ENCODE assay signal across 12 cellular contexts in genomic region chr12:50581226-50582184, GRCh38.
DNase-seq lines count a peak whose midpoint lies in the region; ATAC-seq and TF ChIP-seq lines count a peak whose summit lies in the region.
"Had no signal": no experiment of that assay in that cellular context is flagged by ENCODE, and none has a peak within 500 bp of the region (broad histone marks: within the 10 kb centered on the region; RNA-seq: fewer than 3 reads in every experiment).

No MANE protein-coding gene starts in this region.

- no peak for ATAC-seq in WTC11
- no peak for ATAC-seq in HG03025 (IDR thresholded peaks at IDR 0.05; ENCODE audit: low FRiP score, unreplicated experiment)

- POLR2A ChIA-PET in WTC11 (lab: Charles Lee), result no interaction called here

- DNase-seq in activated T-cell treated with anti-CD3 and anti-CD28 coated beads, Interleukin-2, amount 50 U/mL, for 24 hours, result no peak
- DNase-seq in activated T-cell treated with anti-CD3 and anti-CD28 coated beads, Interleukin-2, amount 50 U/mL, for 1 hour, result no peak
- DNase-seq in WTC11 (ENCODE audit: low spot score), result no peak
- peak; percentile 9 for DNase-seq in kidney glomerular epithelial cell (lab: John Stamatoyannopoulos, UW)
- no peak for DNase-seq in cortex of kidney (lab: John Stamatoyannopoulos, UW)
- no peak for DNase-seq in nucleus accumbens (lab: John Stamatoyannopoulos, UW)
- DNase-seq: activated CD4-positive, alpha-beta T cell treated with anti-CD3 and anti-CD28 coated beads for 1 hour; anterior cingulate cortex; hypothalamus; Karpas-422 had no signal

- H3K4me1 ChIP-seq in thymus (ENCODE audit: control insufficient read depth, insufficient read depth, low read length), result no peaks in the 10 kb centered on the region

- no peaks in the 10 kb centered on the region for H3K9me3 Mint-ChIP-seq in activated T-cell treated with anti-CD3 and anti-CD28 coated beads, Interleukin-2, amount 50 U/mL, for 24 hours
- no peaks in the 10 kb centered on the region for H3K9me3 Mint-ChIP-seq in WTC11

- peak overlapping the region; percentile 31 for H3K27ac ChIP-seq in thymus (ENCODE audit: low read depth)

- no peaks in the 10 kb centered on the region for H3K27me3 ChIP-seq in thymus (ENCODE audit: control insufficient read depth, insufficient read depth)

- CTCF ChIA-PET in WTC11 (lab: Charles Lee), result no interaction called here

- WGBS in thymus, result 97% methylated on average over 10 of the region's 10 CpGs

- no peaks in the 10 kb centered on the region for H3K36me3 ChIP-seq in thymus (ENCODE audit: control insufficient read depth, insufficient read depth)

- TF ChIP-seq CTCF in WTC11 (IDR thresholded peaks at IDR 0.05), result no peak

- H3K4me1 Mint-ChIP-seq in activated T-cell treated with anti-CD3 and anti-CD28 coated beads, Interleukin-2, amount 50 U/mL, for 24 hours (ENCODE audit: low read depth), result peaks cover 29% of the 10 kb centered on the region
- H3K4me1 Mint-ChIP-seq in WTC11, result peaks cover 19% of the 10 kb centered on the region

- no peak overlapping the region for H3K4me3 Mint-ChIP-seq in activated T-cell treated with anti-CD3 and anti-CD28 coated beads, Interleukin-2, amount 50 U/mL, for 24 hours
- H3K4me3 Mint-ChIP-seq in WTC11, result no peak overlapping the region

- H3K27ac Mint-ChIP-seq in activated T-cell treated with anti-CD3 and anti-CD28 coated beads, Interleukin-2, amount 50 U/mL, for 24 hours, result peak overlapping the region; percentile 47
- 0 out of 2 replicates have a peak overlapping the region, but pooled peaks have one; percentile 44 for H3K27ac Mint-ChIP-seq in WTC11

- H3K4me3 ChIP-seq in thymus (ENCODE audit: low read length), result no peak overlapping the region

- H3K27me3 Mint-ChIP-seq in activated T-cell treated with anti-CD3 and anti-CD28 coated beads, Interleukin-2, amount 50 U/mL, for 24 hours, result no peaks in the 10 kb centered on the region
- no peaks in the 10 kb centered on the region for H3K27me3 Mint-ChIP-seq in WTC11 (ENCODE audit: low read depth)

- no peaks in the 10 kb centered on the region for H3K9me3 ChIP-seq in thymus (ENCODE audit: control insufficient read depth)

- H3K36me3 Mint-ChIP-seq in activated T-cell treated with anti-CD3 and anti-CD28 coated beads, Interleukin-2, amount 50 U/mL, for 24 hours (ENCODE audit: low read depth), result peaks cover 5% of the 10 kb centered on the region
- no peaks in the 10 kb centered on the region for H3K36me3 Mint-ChIP-seq in WTC11

TF ChIP-seq in WTC11, 78 proteins besides CTCF, POLR2A, EP300 and RAD21:
- TF ChIP-seq MLX (CRISPR knock-in tag; IDR thresholded peaks at IDR 0.05), result no peak
